Comparison of ENCODE assay signal across 23 cellular contexts in genomic region chr3:100426029-100426682, GRCh38. TPM values are rescaled to one million over a fixed set of nuclear protein-coding genes. Genes with fewer than 3 reads are reported as not detected.
DNase-seq lines count a peak whose midpoint lies in the region; FAIRE-seq and TF ChIP-seq lines count a peak whose summit lies in the region.
"Had no signal": no experiment of that assay in that cellular context is flagged by ENCODE, and none has a peak within 500 bp of the region (broad histone marks: within the 10 kb centered on the region; RNA-seq: fewer than 3 reads in every experiment).

No MANE protein-coding gene starts in this region.

- no peak for TF ChIP-seq CTCF in fibroblast of villous mesenchyme (IDR thresholded peaks at IDR 0.05; ENCODE audit: insufficient read depth, low read depth, low read length)
- TF ChIP-seq CTCF in esophagus squamous epithelium (IDR thresholded peaks at IDR 0.05), result no peak

- H3K27ac ChIP-seq in small intestine (ENCODE audit: low read depth in 1 of 2, low read length in 1 of 2) (no peak overlapping the region), esophagus squamous epithelium (no peak overlapping the region)
- H3K27ac ChIP-seq: GM23248, KMS-11 had no signal

- H3K27me3 ChIP-seq in small intestine (ENCODE audit: control insufficient read depth in 2 of 2, insufficient read depth in 2 of 2, low read length in 2 of 2) (no peaks in the 10 kb centered on the region), esophagus squamous epithelium (no peaks in the 10 kb centered on the region)

- in situ Hi-C loops in SK-MEL-5 (cut with HindIII; ENCODE audit: low pct_unique_long_range_greater_than_20kb, low sequenced_read_pairs), result no loop called here

- intact Hi-C loops in esophagus squamous epithelium (cut with DNase I), result no loop called here

- 12 to 48% (median 28%) methylated on average over 8 of the region's 8 CpGs for WGBS in small intestine, 3 donors
- 43 to 48% methylated on average over 5 of the region's 8 CpGs for WGBS in esophagus squamous epithelium, 2 donors

- H3K36me3 ChIP-seq in small intestine (ENCODE audit: control insufficient read depth in 2 of 2, insufficient read depth in 2 of 2, low read length in 2 of 2) (no peaks in the 10 kb centered on the region), esophagus squamous epithelium (no peaks in the 10 kb centered on the region)

- FAIRE-seq in HTR-8/SVneo (lab: Jason Lieb, UNC) (peak; percentile 9), small intestine (lab: Jason Lieb, UNC) (no peak)
- FAIRE-seq: D721Med, GM12891, GM18507, RCC 7860 had no signal

- H3K4me1 ChIP-seq in small intestine (ENCODE audit: control insufficient read depth in 2 of 2, insufficient read depth in 1 of 2, low read depth in 1 of 2, low read length in 1 of 2) (no peaks in the 10 kb centered on the region), esophagus squamous epithelium (peaks cover 0 to 8% (median 0%) of the 10 kb centered on the region in 3 donors)

- H3K4me3 ChIP-seq in fibroblast of villous mesenchyme (ENCODE audit: low read depth, low read length) (no peak overlapping the region), small intestine (ENCODE audit: low read depth in 1 of 2, low read length in 2 of 2) (no peak overlapping the region), esophagus squamous epithelium (no peak overlapping the region)
- H3K4me3 ChIP-seq: GM23248 had no signal

- DNase-seq in HTR-8/SVneo (ENCODE audit: insufficient read length, low spot score), result no peak
- peak; percentile 43 for DNase-seq in SK-MEL-5 (ENCODE audit: low read depth, low spot score)
- DNase-seq in fibroblast of villous mesenchyme (ENCODE audit: low read depth), result peak; percentile 62
- DNase-seq in small intestine, result peak; percentile 44
- DNase-seq in DMS153 (lab: John Stamatoyannopoulos, UW), result no peak
- no peak for DNase-seq in activated CD4-positive, alpha-beta T cell treated with anti-CD3 and anti-CD28 coated beads, Interleukin-2, amount 50 U/mL, for 48 hours
- no peak for DNase-seq in NCI-H748 treated with DMSO at 0.1 percent for 48 hours (lab: John Stamatoyannopoulos, UW)
- DNase-seq in esophagus squamous epithelium (lab: John Stamatoyannopoulos, UW), result no peak
- DNase-seq: CD4-positive, alpha-beta T cell; DND-41; GF-D8; GM23248; HCEC 1CT; NCI-H1048; NCI-H1436 treated with DMSO at 0.1 percent for 48 hours; NCI-H2081; NCI-H774; SHP77 had no signal

- no peak for TF ChIP-seq POLR2A in esophagus squamous epithelium (IDR thresholded peaks at IDR 0.05)

- H3K9me3 ChIP-seq in small intestine (ENCODE audit: control insufficient read depth, low read depth) (no peaks in the 10 kb centered on the region), esophagus squamous epithelium (no peaks in the 10 kb centered on the region)

RNA-seq across cellular contexts. Expression of gene LNP1, which starts 24.8 kb away (rescaled TPM):
- 3.1 and 3.2 TPM in 2 replicates for total RNA-seq in SK-MEL-5 (2014; rRNA removed; shearing (Covaris generic))
- polyA plus RNA-seq in SK-MEL-5 (2015; cell fraction: cytosol; rRNA removed), result 4.1 and 4.5 TPM in 2 replicates
- 1.8 and 4.6 TPM in 2 replicates for polyA plus RNA-seq in SK-MEL-5 (2015; cell fraction: nucleus; rRNA removed)
- total RNA-seq in fibroblast of villous mesenchyme (4.2 and 4.7 TPM in 2 replicates), esophagus squamous epithelium (1 to 10 TPM in 2 of 4 donors, under 1 TPM in 2; 0.31 to 1.5 (median 0.97) TPM)
- polyA plus RNA-seq in small intestine, result 1 to 10 TPM in 1 of 3 donors, not detected in 2; 1.8 TPM

RNA-seq across cellular contexts. Expression of gene TOMM70, which starts 25.3 kb away (rescaled TPM):
- total RNA-seq in SK-MEL-5 (2014; rRNA removed; shearing (Covaris generic)), result 82.8 and 86.7 TPM in 2 replicates
- polyA plus RNA-seq in SK-MEL-5 (2015; cell fraction: cytosol; rRNA removed), result 52.4 and 72.4 TPM in 2 replicates
- 27.4 and 39.8 TPM in 2 replicates for polyA plus RNA-seq in SK-MEL-5 (2015; cell fraction: nucleus; rRNA removed)
- 47.4 and 65.2 TPM in 2 replicates for total RNA-seq in fibroblast of villous mesenchyme
- 10 to 100 TPM; 16.2 to 34.9 (median 17.2) TPM for polyA plus RNA-seq in small intestine
- 10 to 100 TPM; 32.0 to 51.3 (median 44.3) TPM for total RNA-seq in esophagus squamous epithelium

Comparison
In these comparisons a context has a peak if more than half of its experiments do, and no peak if none do; other contexts are left out.
1. DNase-seq: peak in SK-MEL-5 (single experiment), fibroblast of villous mesenchyme (single experiment) and small intestine (single experiment); none in HTR-8/SVneo (single experiment), DMS153 (single experiment), activated CD4-positive, alpha-beta T cell treated with anti-CD3 and anti-CD28 coated beads, Interleukin-2, amount 50 U/mL, for 48 hours (0 of 2), NCI-H748 treated with DMSO at 0.1 percent for 48 hours (single experiment) and esophagus squamous epithelium (single experiment).